ENCODE assay signal across 9 cellular contexts in the genomic region with DNA sequence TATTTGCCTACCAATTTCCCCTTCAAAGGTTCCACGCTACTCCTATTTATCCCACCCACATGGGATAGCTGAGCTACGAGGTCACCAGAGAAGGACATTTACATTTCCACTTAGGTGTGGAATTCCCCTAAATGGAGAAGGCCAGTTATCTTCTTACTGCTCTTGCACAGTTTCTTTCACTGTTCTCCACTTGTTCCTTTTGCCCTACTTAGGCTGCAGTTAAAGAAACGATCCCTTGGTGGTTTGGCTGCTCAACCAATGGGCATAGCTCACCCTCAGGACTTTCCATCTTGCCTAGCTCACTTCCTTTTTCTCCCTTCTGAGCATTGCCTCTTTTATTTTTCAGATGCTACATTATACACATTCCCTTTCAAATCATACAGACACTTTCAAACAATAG. TPM values are rescaled to one million over a fixed set of nuclear protein-coding genes. Genes with fewer than 3 reads are reported as not detected.
DNase-seq lines count a peak whose midpoint lies in the region; ATAC-seq, FAIRE-seq and TF ChIP-seq lines count a peak whose summit lies in the region.
"Had no signal": no experiment of that assay in that cellular context is flagged by ENCODE, and none has a peak within 500 bp of the region (broad histone marks: within the 10 kb centered on the region; RNA-seq: fewer than 3 reads in every experiment).

No MANE protein-coding gene starts in this region.

- ATAC-seq in A549 (peak; percentile 19 to 62; a peak in 4 of 6 replicates), GM19351 (IDR thresholded peaks at IDR 0.05; ENCODE audit: unreplicated experiment) (peak; percentile 71), HG03108 (IDR thresholded peaks at IDR 0.05; ENCODE audit: unreplicated experiment) (peak; percentile 75), WTC11 (peak; percentile 64)

- no peak overlapping the region; the same call in 2 of the 3 replicates for H3K4me2 ChIP-seq in A549

- H3K36me3 ChIP-seq in prostate gland, result no peaks in the 10 kb centered on the region
- no peaks in the 10 kb centered on the region for H3K36me3 ChIP-seq in colonic mucosa

- H3K4me3 ChIP-seq in A549, result no peak overlapping the region
- no peak overlapping the region for H3K4me3 ChIP-seq in prostate gland
- H3K4me3 ChIP-seq in colonic mucosa, result no peak overlapping the region

- 31% methylated on average over 3 of the region's 3 CpGs for WGBS in A549 (ENCODE audit: missing lambda C conversion rate)
- 37% methylated on average over 3 of the region's 3 CpGs for WGBS in prostate gland

- H3K9me3 ChIP-seq in A549 (no peaks in the 10 kb centered on the region), prostate gland (no peaks in the 10 kb centered on the region), colonic mucosa (no peaks in the 10 kb centered on the region)

- no peaks in the 10 kb centered on the region for H3K27me3 Mint-ChIP-seq in WTC11 (ENCODE audit: low read depth)

- POLR2A ChIA-PET in A549 (lab: Yijun Ruan, JAX) (interaction anchor here (0.9 to 4.5 kb wide), 2 partner anchors 11 to 28 kb away, joined by 3 to 23 read pairs; a partner anchor contains a TSS), WTC11 (lab: Charles Lee) (interaction anchor here (1.0 kb wide), 1 partner anchor 11 kb away, joined by 3 read pairs; a partner anchor contains a TSS)

- in situ Hi-C loops in G401 (cut with HindIII; ENCODE audit: low sequenced_read_pairs), result no loop called here

- no peak for TF ChIP-seq CTCF in A549 (IDR thresholded peaks at IDR 0.05)
- no peak for TF ChIP-seq CTCF in WTC11 (IDR thresholded peaks at IDR 0.05)
- TF ChIP-seq CTCF in prostate gland (IDR thresholded peaks at IDR 0.05), result no peak
- no peak for TF ChIP-seq CTCF in colonic mucosa (IDR thresholded peaks at IDR 0.05)

- no peaks in the 10 kb centered on the region for H3K36me3 Mint-ChIP-seq in WTC11

- TF ChIP-seq POLR2A in A549 (IDR thresholded peaks at IDR 0.05; ENCODE audit: low read length), result no peak
- TF ChIP-seq POLR2A in prostate gland (IDR thresholded peaks at IDR 0.05), result no peak

- peaks cover 8% of the 10 kb centered on the region for H3K9me3 Mint-ChIP-seq in WTC11

- FAIRE-seq in A549 (lab: Jason Lieb, UNC), result no peak

- CTCF ChIA-PET in A549 (lab: Yijun Ruan, JAX) (interaction anchor here (1.4 kb wide), 1 partner anchor 10 kb away, joined by 3 read pairs; no protein-coding TSS in a partner anchor), WTC11 (lab: Charles Lee) (interaction anchor here (1.0 kb wide), 1 partner anchor 100 kb away, joined by 4 read pairs; no protein-coding TSS in a partner anchor)

- intact Hi-C loops in prostate gland (cut with DNase I), result no loop called here
- intact Hi-C loops in colonic mucosa (cut with DNase I), result no loop called here

- no peak overlapping the region for H3K27ac ChIP-seq in A549
- H3K27ac ChIP-seq in prostate gland, result no peak overlapping the region
- no peak overlapping the region for H3K27ac ChIP-seq in colonic mucosa

- H3K4me1 ChIP-seq in A549 (no peaks in the 10 kb centered on the region), prostate gland (replicated peaks) (no peaks in the 10 kb centered on the region), colonic mucosa (no peaks in the 10 kb centered on the region)

- TF ChIP-seq RAD21 in A549 (conservative IDR thresholded peaks at IDR 0.05 in 1 of 2, IDR thresholded peaks at IDR 0.05 in 1 of 2), result no peak

- H3K4me3 Mint-ChIP-seq in WTC11, result no peak overlapping the region

- no peak for TF ChIP-seq EP300 in A549 (IDR thresholded peaks at IDR 0.05)

- H3K27ac Mint-ChIP-seq in WTC11, result no peak overlapping the region

- H3K27me3 ChIP-seq in prostate gland (replicated peaks; ENCODE audit: insufficient read depth), result peaks cover 2% of the 10 kb centered on the region
- H3K27me3 ChIP-seq in colonic mucosa, result no peaks in the 10 kb centered on the region

- no peak overlapping the region for H3K9ac ChIP-seq in colonic mucosa (ENCODE audit: low read depth in 2 of 2, low read length in 2 of 2)

- DNase-seq in A549 (ENCODE audit: low read depth in 1 of 2, low spot score in 1 of 2) (no peak), WTC11 (ENCODE audit: low spot score) (no peak), G401 (ENCODE audit: low spot score) (no peak), prostate gland (ENCODE audit: low spot score) (no peak), colonic mucosa (no peak), OCI-M2 (lab: John Stamatoyannopoulos, UW; ENCODE audit: unreplicated experiment) (no peak)
- DNase-seq: DMS 273 treated with DMSO at 0.1 percent for 48 hours had no signal

- H3K4me1 Mint-ChIP-seq in WTC11, result no peaks in the 10 kb centered on the region

TF ChIP-seq in A549, 52 proteins besides CTCF, POLR2A, EP300 and RAD21 (continues in another document):
- TF ChIP-seq, protein P1, sequence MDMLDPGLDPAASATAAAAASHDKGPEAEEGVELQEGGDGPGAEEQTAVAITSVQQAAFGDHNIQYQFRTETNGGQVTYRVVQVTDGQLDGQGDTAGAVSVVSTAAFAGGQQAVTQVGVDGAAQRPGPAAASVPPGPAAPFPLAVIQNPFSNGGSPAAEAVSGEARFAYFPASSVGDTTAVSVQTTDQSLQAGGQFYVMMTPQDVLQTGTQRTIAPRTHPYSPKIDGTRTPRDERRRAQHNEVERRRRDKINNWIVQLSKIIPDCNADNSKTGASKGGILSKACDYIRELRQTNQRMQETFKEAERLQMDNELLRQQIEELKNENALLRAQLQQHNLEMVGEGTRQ (IDR thresholded peaks at IDR 0.05), result no peak
- TF ChIP-seq ZC3H11A (IDR thresholded peaks at IDR 0.05) (no peak), RFX5 (IDR thresholded peaks at IDR 0.05) (no peak), CBX8 (IDR thresholded peaks at IDR 0.05) (no peak), CHD2 (IDR thresholded peaks at IDR 0.05; ENCODE audit: low read length, partially characterized antibody) (no peak), RCOR1 (IDR thresholded peaks at IDR 0.05; ENCODE audit: low read depth, low read length) (no peak), POLR2AphosphoS2 (conservative IDR thresholded peaks at IDR 0.05; ENCODE audit: low read length) (no peak), ZNF302 (CRISPR knock-in tag; IDR thresholded peaks at IDR 0.05) (no peak), FOSB (CRISPR knock-in tag; IDR thresholded peaks at IDR 0.05) (no peak), ZSCAN20 (CRISPR knock-in tag; IDR thresholded peaks at IDR 0.05) (no peak), CHD4 (IDR thresholded peaks at IDR 0.05; ENCODE audit: borderline replicate concordance) (no peak)
- TF ChIP-seq, protein P2, sequence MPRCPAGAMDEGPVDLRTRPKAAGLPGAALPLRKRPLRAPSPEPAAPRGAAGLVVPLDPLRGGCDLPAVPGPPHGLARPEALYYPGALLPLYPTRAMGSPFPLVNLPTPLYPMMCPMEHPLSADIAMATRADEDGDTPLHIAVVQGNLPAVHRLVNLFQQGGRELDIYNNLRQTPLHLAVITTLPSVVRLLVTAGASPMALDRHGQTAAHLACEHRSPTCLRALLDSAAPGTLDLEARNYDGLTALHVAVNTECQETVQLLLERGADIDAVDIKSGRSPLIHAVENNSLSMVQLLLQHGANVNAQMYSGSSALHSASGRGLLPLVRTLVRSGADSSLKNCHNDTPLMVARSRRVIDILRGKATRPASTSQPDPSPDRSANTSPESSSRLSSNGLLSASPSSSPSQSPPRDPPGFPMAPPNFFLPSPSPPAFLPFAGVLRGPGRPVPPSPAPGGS (IDR thresholded peaks at IDR 0.05), result no peak

TF ChIP-seq in WTC11, 78 proteins besides CTCF, POLR2A, EP300 and RAD21:
- TF ChIP-seq ESRRA (CRISPR knock-in tag; IDR thresholded peaks at IDR 0.05; ENCODE audit: borderline replicate concordance), result no peak
- TF ChIP-seq, protein P3, sequence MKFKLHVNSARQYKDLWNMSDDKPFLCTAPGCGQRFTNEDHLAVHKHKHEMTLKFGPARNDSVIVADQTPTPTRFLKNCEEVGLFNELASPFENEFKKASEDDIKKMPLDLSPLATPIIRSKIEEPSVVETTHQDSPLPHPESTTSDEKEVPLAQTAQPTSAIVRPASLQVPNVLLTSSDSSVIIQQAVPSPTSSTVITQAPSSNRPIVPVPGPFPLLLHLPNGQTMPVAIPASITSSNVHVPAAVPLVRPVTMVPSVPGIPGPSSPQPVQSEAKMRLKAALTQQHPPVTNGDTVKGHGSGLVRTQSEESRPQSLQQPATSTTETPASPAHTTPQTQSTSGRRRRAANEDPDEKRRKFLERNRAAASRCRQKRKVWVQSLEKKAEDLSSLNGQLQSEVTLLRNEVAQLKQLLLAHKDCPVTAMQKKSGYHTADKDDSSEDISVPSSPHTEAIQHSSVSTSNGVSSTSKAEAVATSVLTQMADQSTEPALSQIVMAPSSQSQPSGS (CRISPR knock-in tag; IDR thresholded peaks at IDR 0.05; ENCODE audit: borderline replicate concordance, low read depth), result no peak
- TF ChIP-seq, protein P4, sequence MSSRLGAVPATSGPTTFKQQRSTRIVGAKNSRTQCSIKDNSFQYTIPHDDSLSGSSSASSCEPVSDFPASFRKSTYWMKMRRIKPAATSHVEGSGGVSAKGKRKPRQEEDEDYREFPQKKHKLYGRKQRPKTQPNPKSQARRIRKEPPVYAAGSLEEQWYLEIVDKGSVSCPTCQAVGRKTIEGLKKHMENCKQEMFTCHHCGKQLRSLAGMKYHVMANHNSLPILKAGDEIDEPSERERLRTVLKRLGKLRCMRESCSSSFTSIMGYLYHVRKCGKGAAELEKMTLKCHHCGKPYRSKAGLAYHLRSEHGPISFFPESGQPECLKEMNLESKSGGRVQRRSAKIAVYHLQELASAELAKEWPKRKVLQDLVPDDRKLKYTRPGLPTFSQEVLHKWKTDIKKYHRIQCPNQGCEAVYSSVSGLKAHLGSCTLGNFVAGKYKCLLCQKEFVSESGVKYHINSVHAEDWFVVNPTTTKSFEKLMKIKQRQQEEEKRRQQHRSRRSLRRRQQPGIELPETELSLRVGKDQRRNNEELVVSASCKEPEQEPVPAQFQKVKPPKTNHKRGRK (CRISPR knock-in tag; IDR thresholded peaks at IDR 0.05; ENCODE audit: borderline replicate concordance), result no peak
- no peak for TF ChIP-seq CREM (CRISPR knock-in tag; IDR thresholded peaks at IDR 0.05)
- TF ChIP-seq, protein P5, sequence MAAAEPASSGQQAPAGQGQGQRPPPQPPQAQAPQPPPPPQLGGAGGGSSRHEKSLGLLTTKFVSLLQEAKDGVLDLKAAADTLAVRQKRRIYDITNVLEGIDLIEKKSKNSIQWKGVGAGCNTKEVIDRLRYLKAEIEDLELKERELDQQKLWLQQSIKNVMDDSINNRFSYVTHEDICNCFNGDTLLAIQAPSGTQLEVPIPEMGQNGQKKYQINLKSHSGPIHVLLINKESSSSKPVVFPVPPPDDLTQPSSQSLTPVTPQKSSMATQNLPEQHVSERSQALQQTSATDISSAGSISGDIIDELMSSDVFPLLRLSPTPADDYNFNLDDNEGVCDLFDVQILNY (CRISPR knock-in tag; IDR thresholded peaks at IDR 0.05), result no peak

RNA-seq across cellular contexts. Expression of a gene that starts 11.2 kb away (rescaled TPM):
- polyA plus RNA-seq in A549 (2011; rRNA removed), result 13.6 and 22.4 TPM in 2 replicates
- polyA plus RNA-seq in A549 (2012; cell fraction: cytosol; rRNA removed), result 1.7 and 1.8 TPM in 2 replicates
- 2.9 and 4.9 TPM in 2 replicates for polyA plus RNA-seq in A549 (2012; cell fraction: nucleus; rRNA removed)
- polyA plus RNA-seq in A549 (2017; fragmentation: RNase III; extraction: RNeasy Plus Mini Kit Qiagen cat#74134 plus additional on column Dnase treatment), result 21.9 to 22.2 TPM (median 21.9 TPM) in 3 replicates
- 19.0 and 21.4 TPM in 2 replicates for polyA minus RNA-seq in A549 (2011; rRNA and poly(A)+ RNA removed)
- 5.2 to 6.3 TPM (median 5.8 TPM) in 3 replicates for total RNA-seq in WTC11 (2021)
- total RNA-seq in G401 (2014; rRNA removed; shearing (Covaris generic)), result 0.74 and 1.9 TPM in 2 replicates
- total RNA-seq in prostate gland, result 10 to 100 TPM in 1 of 2 donors, 1 to 10 TPM in 1; 3.8 to 28.3 TPM
- total RNA-seq in colonic mucosa, result 10 to 100 TPM; 10.1 to 15.9 TPM
